24 cellular contexts compared by ENCODE assay signal in genomic region chr12:114678028-114678427, GRCh38. TPM values are rescaled to one million over a fixed set of nuclear protein-coding genes. Genes with fewer than 3 reads are reported as not detected.
A peak's percentile ranks its signal among the peaks of the same experiment; 100 is the strongest.
DNase-seq lines count a peak whose midpoint lies in the region; ATAC-seq and TF ChIP-seq lines count a peak whose summit lies in the region.
"Had no signal": no experiment of that assay in that cellular context is flagged by ENCODE, and none has a peak within 500 bp of the region (broad histone marks: within the 10 kb centered on the region; RNA-seq: fewer than 3 reads in every experiment).

No MANE protein-coding gene starts in this region.

- no peak for TF ChIP-seq CTCF in C4-2B (conservative IDR thresholded peaks at IDR 0.05)
- no peak for TF ChIP-seq CTCF in fibroblast of mammary gland (conservative IDR thresholded peaks at IDR 0.05; ENCODE audit: control insufficient read depth, insufficient read depth, low read depth, low read length)
- TF ChIP-seq CTCF in prostate gland (IDR thresholded peaks at IDR 0.05), result no peak
- no peak for TF ChIP-seq CTCF in transverse colon (IDR thresholded peaks at IDR 0.05)

- H3K27me3 ChIP-seq in prostate gland (replicated peaks; ENCODE audit: insufficient read depth), result no peaks in the 10 kb centered on the region
- H3K27me3 ChIP-seq in transverse colon, result peaks cover 17% of the 10 kb centered on the region
- H3K27me3 ChIP-seq: colonic mucosa had no signal

- 6% methylated on average over 2 of the region's 2 CpGs for WGBS in prostate gland
- WGBS in transverse colon (ENCODE audit: low coverage in 1 of 2), 2 donors, result 66% methylated on average over 2 of the region's 2 CpGs; no CpG with 5 or more reads in 1 of the 2 donors

- H3K27ac ChIP-seq in C4-2B (peak overlapping the region; percentile 99; the same call in 1 of the 2 replicates), prostate gland (peak overlapping the region; percentile 88 to 98), transverse colon (no peak overlapping the region)
- H3K27ac ChIP-seq: colonic mucosa, PC-9, SK-N-MC, stomach had no signal

- H3K9me3 ChIP-seq in prostate gland (no peaks in the 10 kb centered on the region), transverse colon (no peaks in the 10 kb centered on the region)
- H3K9me3 ChIP-seq: colonic mucosa, stomach had no signal

- intact Hi-C loops in prostate gland (cut with DNase I) (no loop called here), transverse colon (cut with DNase I; ENCODE audit: low total_unique reads) (no loop called here)

- peak overlapping the region; percentile 99 for H3K4me3 ChIP-seq in fibroblast of mammary gland (ENCODE audit: control insufficient read depth, low read depth, low read length)
- H3K4me3 ChIP-seq in prostate gland, result peak overlapping the region; percentile 89 to 94
- H3K4me3 ChIP-seq in transverse colon, result no peak overlapping the region
- H3K4me3 ChIP-seq: colonic mucosa, PC-9 had no signal

- in situ Hi-C loops in transverse colon (cut with MboI; ENCODE audit: low pct_ligation_motif_present in 1 of 4, low pct_unique_long_range_greater_than_20kb in 1 of 4, low sequenced_read_pairs in 3 of 4), result loop anchor here in 1 of 4 donors (5.0 kb wide), 1 partner anchor 1074 kb away; no protein-coding TSS in a partner anchor

- DNase-seq in M059J (ENCODE audit: low read depth), result peak; percentile 12
- DNase-seq in fibroblast of mammary gland (ENCODE audit: low read depth), result no peak
- DNase-seq in prostate gland (ENCODE audit: low spot score), result no peak
- DNase-seq in SHP77 (lab: John Stamatoyannopoulos, UW), result no peak
- DNase-seq in transverse colon, result no peak
- DNase-seq: activated CD4-positive, CD25-positive, alpha-beta regulatory T cell treated with anti-CD3 and anti-CD28 coated beads, Interleukin-2, amount 50 U/mL, for 72 hours; activated T-cell treated with anti-CD3 and anti-CD28 coated beads, Interleukin-2, amount 50 U/mL, for 72 hours; CD8-positive, alpha-beta memory T cell; colonic mucosa; DMS79 treated with DMSO at 0.1 percent for 48 hours; GOT3; hippocampal formation; NCI-H2227 treated with DMSO at 0.1 percent for 48 hours; NCI-H82; PC-9; posterior cingulate gyrus; stimulated activated CD4-positive, alpha-beta T cell treated with anti-CD3 and anti-CD28 coated beads, Interleukin-2, amount 100 ng/mL, for 48 hours; stomach; T1000 had no signal

- H3K4me1 ChIP-seq in prostate gland (replicated peaks) (peaks cover 6% of the 10 kb centered on the region), transverse colon (no peaks in the 10 kb centered on the region)
- H3K4me1 ChIP-seq: colonic mucosa had no signal

- H3K36me3 ChIP-seq in prostate gland (peaks cover 12 to 16% of the 10 kb centered on the region in 2 donors), transverse colon (no peaks in the 10 kb centered on the region)
- H3K36me3 ChIP-seq: colonic mucosa had no signal

- TF ChIP-seq EP300 in transverse colon (IDR thresholded peaks at IDR 0.05; ENCODE audit: low read depth), result no peak

- TF ChIP-seq POLR2A in prostate gland (IDR thresholded peaks at IDR 0.05) (no peak), transverse colon (IDR thresholded peaks at IDR 0.05) (no peak)

- no peak for ATAC-seq in GM19035 (IDR thresholded peaks at IDR 0.05; ENCODE audit: unreplicated experiment)
- ATAC-seq in GM21529 (IDR thresholded peaks at IDR 0.05; ENCODE audit: unreplicated experiment), result no peak
- ATAC-seq: activated T-cell treated with anti-CD3 and anti-CD28 coated beads, Interleukin-2, amount 50 U/mL, for 72 hours; natural killer cell treated with Interleukin-12 subunit alpha and Interleukin-12 subunit beta and Interleukin-15 and Interleukin-18, amount 100 ng/mL, for 72 hours had no signal

RNA-seq across cellular contexts. Expression of gene TBX3, which starts 5.9 kb away (rescaled TPM):
- total RNA-seq in M059J (2014; rRNA removed; shearing (Covaris generic)), result 50.3 and 90.4 TPM in 2 replicates
- total RNA-seq in prostate gland (100 to 1,000 TPM; 155 to 259 TPM), transverse colon (10 to 100 TPM in 1 of 4 donors, 1 to 10 TPM in 3; 2.8 to 11.9 (median 5.9) TPM)
- total RNA-seq: CD8-positive, alpha-beta memory T cell; natural killer cell treated with Interleukin-12 subunit alpha and Interleukin-12 subunit beta and Interleukin-15 and Interleukin-18, amount 100 ng/mL, for 72 hours; PC-9 had no signal

Comparison
In these comparisons a context has a peak if more than half of its experiments do, and no peak if none do; other contexts are left out.
1. H3K27ac ChIP-seq: peak in C4-2B (single experiment) and prostate gland (2 of 2); none in transverse colon (0 of 4).
2. H3K4me3 ChIP-seq: peak in fibroblast of mammary gland (single experiment) and prostate gland (2 of 2); none in transverse colon (0 of 4).